ENCODE assay signal across 8 cellular contexts in the genomic region with DNA sequence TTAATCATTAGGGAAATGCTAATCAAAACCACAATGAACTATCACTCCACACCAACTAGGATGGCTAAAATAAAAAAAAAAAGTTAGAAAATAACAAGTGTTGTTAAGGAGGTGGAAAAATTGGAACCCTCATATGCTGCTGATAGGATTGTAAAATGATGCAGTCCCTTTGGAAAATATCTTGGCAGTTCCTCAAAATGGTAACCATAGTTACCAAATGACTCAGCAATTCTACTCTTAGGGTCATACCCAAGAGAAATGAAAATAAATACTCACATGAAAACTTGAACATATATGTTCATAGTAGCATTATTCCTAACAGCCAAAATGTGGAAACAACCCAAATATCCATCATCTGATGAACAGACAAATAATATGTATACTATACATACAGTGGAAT. TPM values are rescaled to one million over a fixed set of nuclear protein-coding genes. Genes with fewer than 3 reads are reported as not detected.
DNase-seq lines count a peak whose midpoint lies in the region; ATAC-seq and TF ChIP-seq lines count a peak whose summit lies in the region.

No MANE protein-coding gene starts in this region.

- H3K4me3 ChIP-seq in thyroid gland (replicated peaks in 1 of 3) (no peak overlapping the region), gastroesophageal sphincter (no peak overlapping the region)

- ATAC-seq in gastroesophageal sphincter: no peak

- H3K27me3 ChIP-seq in thyroid gland (no peaks in the 10 kb centered on the region), gastroesophageal sphincter (no peaks in the 10 kb centered on the region)

- no peaks in the 10 kb centered on the region for H3K9me3 ChIP-seq in thyroid gland
- H3K9me3 ChIP-seq in gastroesophageal sphincter: peaks cover 0 to 14% (median 0%) of the 10 kb centered on the region in 3 donors

- H3K27ac ChIP-seq in thyroid gland (no peak overlapping the region), caudate nucleus (ENCODE audit: low read depth, low read length) (no peak overlapping the region), gastroesophageal sphincter (no peak overlapping the region)

- peak; percentile 53 for DNase-seq in AG08396 (ENCODE audit: low spot score)
- peak; percentile 69 for DNase-seq in HCEC 1CT
- DNase-seq in RPMI7951 (ENCODE audit: low read depth): peak; percentile 81
- DNase-seq in fibroblast of the conjunctiva (ENCODE audit: low read depth): peak; percentile 77
- no peak for DNase-seq in thyroid gland
- no peak for DNase-seq in T-helper 1 cell
- DNase-seq in caudate nucleus (lab: John Stamatoyannopoulos, UW): no peak

- no peak for TF ChIP-seq CTCF in thyroid gland (IDR thresholded peaks at IDR 0.05)
- TF ChIP-seq CTCF in gastroesophageal sphincter (IDR thresholded peaks at IDR 0.05): no peak

- intact Hi-C loops in thyroid gland (cut with DNase I): no loop called here

- H3K36me3 ChIP-seq in thyroid gland (no peaks in the 10 kb centered on the region), gastroesophageal sphincter (no peaks in the 10 kb centered on the region)

- TF ChIP-seq EP300 in gastroesophageal sphincter (IDR thresholded peaks at IDR 0.05): no peak

- no peaks in the 10 kb centered on the region for H3K4me1 ChIP-seq in thyroid gland
- H3K4me1 ChIP-seq in gastroesophageal sphincter: no peaks in the 10 kb centered on the region

- TF ChIP-seq POLR2A in thyroid gland (IDR thresholded peaks at IDR 0.05): no peak
- TF ChIP-seq POLR2A in gastroesophageal sphincter (IDR thresholded peaks at IDR 0.05): no peak

RNA-seq across cellular contexts. Expression of gene ACVR2A, which starts 15.7 kb away (rescaled TPM):
- total RNA-seq in RPMI7951 (2014; rRNA removed; shearing (Covaris generic)): 6.8 and 7.6 TPM in 2 replicates
- 10 to 100 TPM; 18.4 to 34.9 (median 24.8) TPM for total RNA-seq in thyroid gland
- total RNA-seq in gastroesophageal sphincter: 10 to 100 TPM; 23.0 to 48.1 (median 23.8) TPM

Comparison
In these comparisons a context has a peak if more than half of its experiments do, and no peak if none do; other contexts are left out.
1. DNase-seq: peak in AG08396 (single experiment), HCEC 1CT (single experiment), RPMI7951 (single experiment) and fibroblast of the conjunctiva (single experiment); none in thyroid gland (0 of 2), T-helper 1 cell (0 of 5) and caudate nucleus (0 of 61).